ENCODE assay signal across 12 cellular contexts in genomic region chr4:128525939-128526630, GRCh38.
DNase-seq lines count a peak whose midpoint lies in the region; ATAC-seq and TF ChIP-seq lines count a peak whose summit lies in the region.
"Had no signal": no experiment of that assay in that cellular context is flagged by ENCODE, and none has a peak within 500 bp of the region (broad histone marks: within the 10 kb centered on the region; RNA-seq: fewer than 3 reads in every experiment).

No MANE protein-coding gene starts in this region.

- H3K9me3 ChIP-seq in HUES48 (ENCODE audit: control insufficient read depth, insufficient read depth, low read length) = no peaks in the 10 kb centered on the region
- H3K9me3 ChIP-seq in mucosa of descending colon = no peaks in the 10 kb centered on the region

- DNase-seq in choroid plexus epithelial cell (ENCODE audit: low read depth) = peak; percentile 83
- no peak for DNase-seq in mucosa of descending colon
- DNase-seq in SHP77 treated with DMSO at 0.1 percent for 48 hours (lab: John Stamatoyannopoulos, UW) = no peak
- no peak for DNase-seq in hypothalamus (lab: John Stamatoyannopoulos, UW)
- DNase-seq: CD4-positive, CD25-positive, alpha-beta regulatory T cell; cerebellar nuclear complex; T-helper 9 cell had no signal

- H3K27ac ChIP-seq in 22Rv1 (peak overlapping the region; percentile 48), HUES48 (ENCODE audit: low read depth, low read length) (peak overlapping the region; percentile 72)
- H3K27ac ChIP-seq: neural progenitor cell had no signal

- H3K4me3 ChIP-seq in HUES48 (ENCODE audit: low read depth, low read length) (no peak overlapping the region), choroid plexus epithelial cell (ENCODE audit: low read depth, low read length) (no peak overlapping the region), mucosa of descending colon (no peak overlapping the region)
- H3K4me3 ChIP-seq: neural progenitor cell had no signal

- H3K9ac ChIP-seq in HUES48 (ENCODE audit: low read depth, low read length) = no peak overlapping the region
- H3K9ac ChIP-seq: neural progenitor cell had no signal

- TF ChIP-seq CTCF in 22Rv1 (IDR thresholded peaks at IDR 0.05) (no peak), choroid plexus epithelial cell (conservative IDR thresholded peaks at IDR 0.05; ENCODE audit: low read depth, low read length) (no peak), mucosa of descending colon (IDR thresholded peaks at IDR 0.05) (no peak)

- H3K36me3 ChIP-seq in HUES48 (ENCODE audit: control insufficient read depth, insufficient read depth, low read length) (no peaks in the 10 kb centered on the region), mucosa of descending colon (ENCODE audit: low read depth) (no peaks in the 10 kb centered on the region)
- H3K36me3 ChIP-seq: neural progenitor cell had no signal

- no peaks in the 10 kb centered on the region for H3K27me3 ChIP-seq in HUES48 (ENCODE audit: control insufficient read depth, insufficient read depth, low read length)
- H3K27me3 ChIP-seq: neural progenitor cell had no signal

- intact Hi-C loops in mucosa of descending colon (cut with DNase I, micrococcal nuclease) = no loop called here

- ATAC-seq in mucosa of descending colon = peak; percentile 53
- ATAC-seq in HG03045 (IDR thresholded peaks at IDR 0.05; ENCODE audit: unreplicated experiment) = no peak
- no peak for ATAC-seq in GM19324 (IDR thresholded peaks at IDR 0.05; ENCODE audit: low FRiP score, unreplicated experiment)

- H3K4me1 ChIP-seq in HUES48 (ENCODE audit: control insufficient read depth, insufficient read depth, low read length) (peaks cover 31% of the 10 kb centered on the region), mucosa of descending colon (ENCODE audit: low read depth) (no peaks in the 10 kb centered on the region)
